7 cellular contexts compared by ENCODE assay signal in genomic region chr10:25972631-25973030, GRCh38. TPM values are rescaled to one million over a fixed set of nuclear protein-coding genes. Genes with fewer than 3 reads are reported as not detected.
"Had no signal": no experiment of that assay in that cellular context is flagged by ENCODE, and none has a peak within 500 bp of the region (broad histone marks: within the 10 kb centered on the region; RNA-seq: fewer than 3 reads in every experiment).

No MANE protein-coding gene starts in this region.

- ATAC-seq: HepG2, K562 had no signal

- H3K4me3 ChIP-seq: K562 had no signal

- DNase-seq: IMR-90, KBM-7 had no signal

- H3K27ac ChIP-seq: HL-60 had no signal

RNA-seq across cellular contexts. Expression of gene MYO3A, which starts 38.6 kb away (rescaled TPM):
- total RNA-seq: HepG2, HT-29, HT1080, IMR-90, K562 had no signal
